ENCODE assay signal across 17 cellular contexts in genomic region chr3:139654637-139655365, GRCh38. TPM values are rescaled to one million over a fixed set of nuclear protein-coding genes. Genes with fewer than 3 reads are reported as not detected.
DNase-seq lines count a peak whose midpoint lies in the region; ATAC-seq and TF ChIP-seq lines count a peak whose summit lies in the region.
"Had no signal": no experiment of that assay in that cellular context is flagged by ENCODE, and none has a peak within 500 bp of the region (broad histone marks: within the 10 kb centered on the region; RNA-seq: fewer than 3 reads in every experiment).

No MANE protein-coding gene starts in this region.

- ATAC-seq in WTC11 = peak; percentile 58
- ATAC-seq: activated CD8-positive, alpha-beta memory T cell treated with anti-CD3 and anti-CD28 coated beads, Interleukin-2, amount 10 ng/mL, durations not matched to agents 7 days and 5 days; psoas muscle had no signal

- no peak overlapping the region for H3K4me3 Mint-ChIP-seq in WTC11
- H3K4me3 Mint-ChIP-seq: activated CD8-positive, alpha-beta memory T cell treated with anti-CD3 and anti-CD28 coated beads, Interleukin-2, amount 10 ng/mL, durations not matched to agents 7 days and 5 days; B cell had no signal

- POLR2A ChIA-PET in WTC11 (lab: Charles Lee) = no interaction called here

- no peak overlapping the region for H3K4me2 ChIP-seq in MM.1S (ENCODE audit: low read depth, low read length)

- no peaks in the 10 kb centered on the region for H3K79me2 ChIP-seq in MM.1S (ENCODE audit: low read length)

- no peak overlapping the region for H2AFZ ChIP-seq in MM.1S (ENCODE audit: low read length)

- no peaks in the 10 kb centered on the region for H3K36me3 Mint-ChIP-seq in WTC11
- H3K36me3 Mint-ChIP-seq: activated CD8-positive, alpha-beta memory T cell treated with anti-CD3 and anti-CD28 coated beads, Interleukin-2, amount 10 ng/mL, durations not matched to agents 7 days and 5 days had no signal

- no peaks in the 10 kb centered on the region for H3K4me1 ChIP-seq in MM.1S (ENCODE audit: low read length)
- H3K4me1 ChIP-seq: psoas muscle had no signal

- no peak overlapping the region; the same call in 1 of the 2 replicates for H3K27ac Mint-ChIP-seq in WTC11
- H3K27ac Mint-ChIP-seq: activated CD8-positive, alpha-beta memory T cell treated with anti-CD3 and anti-CD28 coated beads, Interleukin-2, amount 10 ng/mL, durations not matched to agents 7 days and 5 days; B cell had no signal

- no peaks in the 10 kb centered on the region for H3K9me3 ChIP-seq in MM.1S (replicated peaks; ENCODE audit: insufficient read depth, low read length)
- H3K9me3 ChIP-seq: Peyer's patch, psoas muscle had no signal

- DNase-seq in DMS153 treated with DMSO at 0.1 percent for 48 hours (lab: John Stamatoyannopoulos, UW; ENCODE audit: unreplicated experiment) = peak; percentile 71
- DNase-seq in NCI-H1105 treated with DMSO at 0.1 percent for 48 hours (lab: John Stamatoyannopoulos, UW) = peak; percentile 96
- DNase-seq in WTC11 (ENCODE audit: low spot score) = no peak
- peak; percentile 15 for DNase-seq in left kidney (ENCODE audit: low read depth, low spot score)
- DNase-seq in MM.1S = no peak
- DNase-seq in activated CD8-positive, alpha-beta memory T cell treated with anti-CD3 and anti-CD28 coated beads, Interleukin-2, amount 50 U/mL, for 48 hours = no peak
- no peak for DNase-seq in A172 (ENCODE audit: low spot score)
- no peak for DNase-seq in activated CD4-positive, alpha-beta T cell treated with anti-CD3 and anti-CD28 coated beads, Interleukin-2, amount 50 U/mL, for 48 hours
- DNase-seq: activated CD8-positive, alpha-beta memory T cell treated with anti-CD3 and anti-CD28 coated beads, Interleukin-2, amount 10 ng/mL, durations not matched to agents 7 days and 5 days; glutamatergic neuron; left cardiac atrium; NCI-H510A; psoas muscle; SW 1271 had no signal

- H3K9me2 ChIP-seq in MM.1S (replicated peaks; ENCODE audit: insufficient read depth, low read length) = no peaks in the 10 kb centered on the region

- no peak overlapping the region for H3K4me3 ChIP-seq in MM.1S (ENCODE audit: low read length)
- H3K4me3 ChIP-seq: Peyer's patch, psoas muscle had no signal

- no peak overlapping the region for H3K9ac ChIP-seq in MM.1S (ENCODE audit: low read length)

- H3K27me3 Mint-ChIP-seq in WTC11 (ENCODE audit: low read depth) = no peaks in the 10 kb centered on the region
- H3K27me3 Mint-ChIP-seq: activated CD8-positive, alpha-beta memory T cell treated with anti-CD3 and anti-CD28 coated beads, Interleukin-2, amount 10 ng/mL, durations not matched to agents 7 days and 5 days; B cell had no signal

- peaks cover 32% of the 10 kb centered on the region for H3K4me1 Mint-ChIP-seq in WTC11
- H3K4me1 Mint-ChIP-seq: activated CD8-positive, alpha-beta memory T cell treated with anti-CD3 and anti-CD28 coated beads, Interleukin-2, amount 10 ng/mL, durations not matched to agents 7 days and 5 days; B cell had no signal

- H4K20me1 ChIP-seq in MM.1S (ENCODE audit: insufficient read depth, low read length) = no peaks in the 10 kb centered on the region

- no peak for TF ChIP-seq CTCF in WTC11 (IDR thresholded peaks at IDR 0.05)
- TF ChIP-seq CTCF in MM.1S (IDR thresholded peaks at IDR 0.05; ENCODE audit: low read length) = no peak

- no peaks in the 10 kb centered on the region for H3K9me3 Mint-ChIP-seq in WTC11

- CTCF ChIA-PET in WTC11 (lab: Charles Lee) = no interaction called here

- H3K27ac ChIP-seq in MM.1S (ENCODE audit: low read length) = no peak overlapping the region
- H3K27ac ChIP-seq: Peyer's patch, psoas muscle had no signal

- H3K36me3 ChIP-seq in MM.1S (replicated peaks; ENCODE audit: insufficient read depth, low read length) = no peaks in the 10 kb centered on the region
- H3K36me3 ChIP-seq: Peyer's patch had no signal

- H3K27me3 ChIP-seq in MM.1S (replicated peaks; ENCODE audit: insufficient read depth, low read length) = no peaks in the 10 kb centered on the region
- H3K27me3 ChIP-seq: Peyer's patch had no signal

- no peaks in the 10 kb centered on the region for H3F3A ChIP-seq in MM.1S (ENCODE audit: insufficient read depth, low read length)

TF ChIP-seq in WTC11, 78 proteins besides CTCF, POLR2A, EP300 and RAD21:
- TF ChIP-seq RELA (CRISPR knock-in tag; IDR thresholded peaks at IDR 0.05; ENCODE audit: borderline replicate concordance) = no peak
- TF ChIP-seq ZNF425 (CRISPR knock-in tag; conservative IDR thresholded peaks at IDR 0.05) = no peak
- no peak for TF ChIP-seq HMGXB4 (CRISPR knock-in tag; IDR thresholded peaks at IDR 0.05)
- TF ChIP-seq FOXK1 (CRISPR knock-in tag; IDR thresholded peaks at IDR 0.05) = no peak
- no peak for TF ChIP-seq TEAD4 (CRISPR knock-in tag; IDR thresholded peaks at IDR 0.05)
- no peak for TF ChIP-seq ZNF416 (CRISPR knock-in tag; IDR thresholded peaks at IDR 0.05)
- no peak for TF ChIP-seq ATF6 (CRISPR knock-in tag; IDR thresholded peaks at IDR 0.05)
- no peak for TF ChIP-seq ETV6 (CRISPR knock-in tag; IDR thresholded peaks at IDR 0.05)
- TF ChIP-seq E2F4 (CRISPR knock-in tag; IDR thresholded peaks at IDR 0.05; ENCODE audit: borderline replicate concordance, low read depth) = no peak
- TF ChIP-seq SMAD4 (CRISPR knock-in tag; IDR thresholded peaks at IDR 0.05) = no peak

RNA-seq across cellular contexts. Expression of gene NMNAT3, which starts 23.0 kb away (rescaled TPM):
- 3.5 to 4.9 TPM (median 4.6 TPM) in 3 replicates for total RNA-seq in WTC11 (2021)
- not detected in 2 replicates for total RNA-seq in A172 (2014; rRNA removed; shearing (Covaris generic))
- total RNA-seq: LHCN-M2 had no signal

Comparison
In these comparisons a context has a peak if more than half of its experiments do, and no peak if none do; other contexts are left out.
1. DNase-seq: peak in DMS153 treated with DMSO at 0.1 percent for 48 hours (single experiment), NCI-H1105 treated with DMSO at 0.1 percent for 48 hours (single experiment) and left kidney (single experiment); none in WTC11 (single experiment), MM.1S (single experiment), activated CD8-positive, alpha-beta memory T cell treated with anti-CD3 and anti-CD28 coated beads, Interleukin-2, amount 50 U/mL, for 48 hours (single experiment), A172 (single experiment) and activated CD4-positive, alpha-beta T cell treated with anti-CD3 and anti-CD28 coated beads, Interleukin-2, amount 50 U/mL, for 48 hours (0 of 2).